8 cellular contexts compared by ENCODE assay signal in the genomic region with DNA sequence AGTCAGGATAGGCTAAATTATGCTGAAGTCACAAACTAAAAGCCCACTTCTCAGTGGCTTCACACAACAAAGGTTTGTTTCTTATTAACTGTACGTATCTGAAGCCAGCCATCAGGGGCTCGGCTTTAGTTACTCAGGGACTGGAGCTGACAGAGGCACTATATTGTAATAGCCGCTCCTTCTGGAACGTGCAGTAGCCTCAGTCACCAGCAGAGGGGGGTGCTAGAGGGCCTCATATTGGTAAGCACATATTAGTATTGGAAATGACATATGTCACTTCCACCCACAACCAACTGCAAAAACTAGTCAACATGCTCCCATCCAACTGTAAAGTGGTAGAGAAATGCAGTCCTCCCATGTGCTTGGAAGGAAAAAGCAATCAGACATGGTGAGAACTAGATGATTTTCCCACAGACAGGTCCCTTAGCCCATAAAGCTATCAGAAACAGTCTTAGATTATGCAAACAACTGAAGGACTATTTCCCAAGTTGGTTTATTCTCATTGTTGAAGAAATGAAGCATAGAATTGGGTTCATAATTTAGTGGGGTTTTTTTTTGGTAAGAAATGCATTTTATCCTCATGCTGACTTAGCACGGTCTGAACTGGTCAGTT.
DNase-seq lines count a peak whose midpoint lies in the region; ATAC-seq, FAIRE-seq and TF ChIP-seq lines count a peak whose summit lies in the region.

No MANE protein-coding gene starts in this region.

- no peak overlapping the region for H3K27ac Mint-ChIP-seq in glutamatergic neuron (ENCODE audit: unreplicated experiment)

- TF ChIP-seq POLR2A in Peyer's patch (IDR thresholded peaks at IDR 0.05) = no peak

- peak; percentile 96 for ATAC-seq in GM21576 (IDR thresholded peaks at IDR 0.05; ENCODE audit: unreplicated experiment)

- no peak overlapping the region for H3K27ac ChIP-seq in Peyer's patch

- H3K27me3 ChIP-seq in Peyer's patch = no peaks in the 10 kb centered on the region

- no peaks in the 10 kb centered on the region for H3K9me3 Mint-ChIP-seq in glutamatergic neuron (ENCODE audit: unreplicated experiment)

- H3K4me3 ChIP-seq in Peyer's patch (no peak overlapping the region), retinal pigment epithelial cell (ENCODE audit: low read length) (no peak overlapping the region)

- H3K4me1 Mint-ChIP-seq in glutamatergic neuron (ENCODE audit: low read depth, unreplicated experiment) = no peaks in the 10 kb centered on the region

- H3K4me1 ChIP-seq in Peyer's patch = no peaks in the 10 kb centered on the region

- no peak overlapping the region for H3K4me3 Mint-ChIP-seq in glutamatergic neuron (ENCODE audit: unreplicated experiment)

- peak; percentile 88 for FAIRE-seq in HTR-8/SVneo (lab: Jason Lieb, UNC)

- DNase-seq in GM04503 (ENCODE audit: low read depth) = peak; percentile 9
- DNase-seq in HTR-8/SVneo (ENCODE audit: insufficient read length, low spot score) = peak; percentile 59
- DNase-seq in Peyer's patch = peak; percentile 25 to 79 (median 62)
- DNase-seq in activated T-helper 9 cell treated with anti-CD3 and anti-CD28 coated beads, Interleukin-2, amount 50 U/mL, for 16 hours (ENCODE audit: low read depth) = peak; percentile 20
- peak; percentile 76 for DNase-seq in glutamatergic neuron
- no peak for DNase-seq in retinal pigment epithelial cell (ENCODE audit: low read depth)
- DNase-seq in middle frontal gyrus (ENCODE audit: extremely low spot score, low spot score) = no peak

- no peaks in the 10 kb centered on the region for H3K36me3 Mint-ChIP-seq in glutamatergic neuron (ENCODE audit: unreplicated experiment)

- no peaks in the 10 kb centered on the region for H3K9me3 ChIP-seq in Peyer's patch

- H3K36me3 ChIP-seq in Peyer's patch = no peaks in the 10 kb centered on the region

- TF ChIP-seq CTCF in Peyer's patch (IDR thresholded peaks at IDR 0.05) = peak in 4 of 6 experiments; percentile 60 to 72 (median 62)
- TF ChIP-seq CTCF in glutamatergic neuron (IDR thresholded peaks at IDR 0.05; ENCODE audit: partially characterized antibody, unreplicated experiment) = peak; percentile 87
- peak; percentile 97 for TF ChIP-seq CTCF in retinal pigment epithelial cell (conservative IDR thresholded peaks at IDR 0.05; ENCODE audit: low read depth, low read length)

- H3K27me3 Mint-ChIP-seq in glutamatergic neuron (ENCODE audit: unreplicated experiment) = no peaks in the 10 kb centered on the region

Comparison
In these comparisons a context has a peak if more than half of its experiments do, and no peak if none do; other contexts are left out.
1. DNase-seq: peak in GM04503 (single experiment), HTR-8/SVneo (single experiment), Peyer's patch (3 of 3), activated T-helper 9 cell treated with anti-CD3 and anti-CD28 coated beads, Interleukin-2, amount 50 U/mL, for 16 hours (single experiment) and glutamatergic neuron (single experiment); none in retinal pigment epithelial cell (single experiment) and middle frontal gyrus (single experiment).
2. Peak in every context shown above with its lines, with median percentiles within 50 percentile points of each other: CTCF ChIP-seq.